12 cellular contexts compared by ENCODE assay signal in genomic region chr10:74598891-74599566, GRCh38.
A peak's percentile ranks its signal among the peaks of the same experiment; 100 is the strongest.
DNase-seq lines count a peak whose midpoint lies in the region; ATAC-seq, FAIRE-seq and TF ChIP-seq lines count a peak whose summit lies in the region.
"Had no signal": no experiment of that assay in that cellular context is flagged by ENCODE, and none has a peak within 500 bp of the region (broad histone marks: within the 10 kb centered on the region; RNA-seq: fewer than 3 reads in every experiment).

No MANE protein-coding gene starts in this region.

- DNase-seq in GM13977 (ENCODE audit: low spot score) (peak; percentile 19), GM12878 (ENCODE audit: low read depth, low spot score) (peak; percentile 78), omental fat pad (ENCODE audit: low spot score) (no peak), T-helper 2 cell (no peak)
- DNase-seq in CD4-positive, alpha-beta memory T cell: no peak
- no peak for DNase-seq in activated CD8-positive, alpha-beta memory T cell treated with anti-CD3 and anti-CD28 coated beads for 24 hours
- DNase-seq: Caco-2, colonic mucosa had no signal

- TF ChIP-seq POLR2A in GM12878 (IDR thresholded peaks at IDR 0.05; ENCODE audit: low read depth, low read length): no peak

- H3K36me3 ChIP-seq in GM12878 (ENCODE audit: control insufficient read depth in 2 of 2, insufficient read depth in 2 of 2, low read length in 1 of 2): peaks cover 0 to 10% of the 10 kb centered on the region in 2 experiments; a peak in 2 of 4 replicates
- H3K36me3 ChIP-seq in CD4-positive, alpha-beta memory T cell (ENCODE audit: insufficient read depth, low read length): no peaks in the 10 kb centered on the region
- H3K36me3 ChIP-seq: colonic mucosa had no signal

- no peaks in the 10 kb centered on the region for H3K79me2 ChIP-seq in GM12878 (ENCODE audit: control insufficient read depth, insufficient read depth, low read length)

- 98% methylated on average over 5 of the region's 5 CpGs for WGBS in GM12878 (ENCODE audit: insufficient coverage, insufficient replicate concordance, low lambda C conversion rate, missing lambda C conversion rate)

- SMC1A ChIA-PET in GM12878 (lab: Charles Lee; ENCODE audit: uncharacterized antibody, unreplicated experiment): interaction anchor here (0.6 to 7.1 kb wide), 21 partner anchors 8 to 499 kb away, joined by 3 to 114 read pairs (median 4); no protein-coding TSS in a partner anchor

- intact Hi-C loops in GM12878 (cut with micrococcal nuclease; ENCODE audit: unreplicated experiment): no loop called here
- intact Hi-C loops in CD4-positive, alpha-beta memory T cell (cut with micrococcal nuclease): no loop called here

- no peak overlapping the region for H3K4me3 Mint-ChIP-seq in CD4-positive, alpha-beta memory T cell
- H3K4me3 Mint-ChIP-seq: GM23338 had no signal

- H3K27ac Mint-ChIP-seq in CD4-positive, alpha-beta memory T cell: peak overlapping the region in 1 of 7 donors; percentile 25
- H3K27ac Mint-ChIP-seq: GM23338 had no signal

- H3K27me3 Mint-ChIP-seq in CD4-positive, alpha-beta memory T cell: no peaks in the 10 kb centered on the region

- CTCF ChIA-PET in GM12878 (lab: Yijun Ruan, JAX): interaction anchor here (0.9 to 2.0 kb wide), 4 partner anchors 10 to 139 kb away, joined by 3 to 17 read pairs (median 8); no protein-coding TSS in a partner anchor
- CTCF ChIA-PET in CD4-positive, alpha-beta memory T cell (lab: Charles Lee; ENCODE audit: partially characterized antibody): no interaction called here

- peak; percentile 75; a peak in 2 of 4 replicates for TF ChIP-seq EP300 in GM12878 (IDR thresholded peaks at IDR 0.05; ENCODE audit: borderline replicate concordance in 1 of 2, control insufficient read depth in 1 of 2, low read depth in 2 of 2, low read length in 2 of 2)

- no peak overlapping the region for H2AFZ ChIP-seq in GM12878 (ENCODE audit: control insufficient read depth, low read depth, low read length)
- H2AFZ ChIP-seq: GM23338 had no signal

- H3K27ac ChIP-seq in GM12878 (ENCODE audit: control insufficient read depth, insufficient read depth): peak overlapping the region; percentile 46
- no peak overlapping the region for H3K27ac ChIP-seq in CD4-positive, alpha-beta memory T cell (ENCODE audit: low read depth, low read length)
- H3K27ac ChIP-seq: colonic mucosa had no signal

- TF ChIP-seq RAD21 in GM12878 (IDR thresholded peaks at IDR 0.05; ENCODE audit: insufficient read depth, low read depth, low read length): no peak

- H3K4me1 ChIP-seq in GM12878 (ENCODE audit: control insufficient read depth, insufficient read depth, low read length): peaks cover 19% of the 10 kb centered on the region
- H3K4me1 ChIP-seq in CD4-positive, alpha-beta memory T cell (ENCODE audit: insufficient read depth, low read length): peaks cover 7% of the 10 kb centered on the region
- H3K4me1 ChIP-seq: Caco-2, colonic mucosa had no signal

- H3K4me3 ChIP-seq in GM12878: no peak overlapping the region
- H3K4me3 ChIP-seq in CD4-positive, alpha-beta memory T cell (ENCODE audit: low read length in 2 of 2): no peak overlapping the region
- H3K4me3 ChIP-seq: colonic mucosa, GM23338 had no signal

- TF ChIP-seq CTCF in GM13977 (IDR thresholded peaks at IDR 0.05; ENCODE audit: extremely low read depth, insufficient read depth, missing control alignments) (no peak), GM12878 (IDR thresholded peaks at IDR 0.05 in 2 of 3, conservative IDR thresholded peaks at IDR 0.05 in 1 of 3; ENCODE audit: control insufficient read depth in 2 of 3, extremely low read depth in 1 of 3, insufficient read depth in 1 of 3, low read depth in 3 of 3, low read length in 3 of 3) (no peak), omental fat pad (IDR thresholded peaks at IDR 0.05) (no peak)

- in situ Hi-C loops in GM13977 (cut with MboI; ENCODE audit: low pct_unique_long_range_greater_than_20kb, low sequenced_read_pairs, unreplicated experiment) (no loop called here), GM12878 (cut with MboI) (no loop called here)

- POLR2A ChIA-PET in GM12878 (lab: Charles Lee): interaction anchor here (0.6 to 3.9 kb wide), 5 partner anchors 9 to 83 kb away, joined by 3 to 24 read pairs (median 3); no protein-coding TSS in a partner anchor
- POLR2A ChIA-PET in CD4-positive, alpha-beta memory T cell (lab: Charles Lee; ENCODE audit: partially characterized antibody): interaction anchor here (1.3 kb wide), 1 partner anchor 13 kb away, joined by 4 read pairs; no protein-coding TSS in a partner anchor

- peak; percentile 91 for FAIRE-seq in GM12878 (lab: Jason Lieb, UNC)

- no peak overlapping the region for H3K9ac ChIP-seq in GM12878 (ENCODE audit: control insufficient read depth, insufficient read depth, low read length)

- peaks cover 7 to 14% (median 10%) of the 10 kb centered on the region in 4 donors for H3K4me1 Mint-ChIP-seq in CD4-positive, alpha-beta memory T cell
- H3K4me1 Mint-ChIP-seq: GM23338 had no signal

- peak; percentile 93 for ATAC-seq in HG02610 (IDR thresholded peaks at IDR 0.05; ENCODE audit: unreplicated experiment)
- peak; percentile 95 for ATAC-seq in GM12878
- peak; percentile 44 for ATAC-seq in omental fat pad (ENCODE audit: low FRiP score)
- ATAC-seq in esophagus mucosa: no peak
- ATAC-seq: GM23338, Panc1 had no signal

- H4K20me1 ChIP-seq in GM12878 (ENCODE audit: control insufficient read depth, insufficient read depth): no peaks in the 10 kb centered on the region

- H3K9me3 Mint-ChIP-seq in CD4-positive, alpha-beta memory T cell: peaks cover 0 to 5% (median 2%) of the 10 kb centered on the region in 8 donors

- RAD21 ChIA-PET in GM12878 (lab: Charles Lee; ENCODE audit: unreplicated experiment): interaction anchor here (0.8 to 2.9 kb wide), 13 partner anchors 9 to 378 kb away, joined by 3 to 29 read pairs (median 4); no protein-coding TSS in a partner anchor

- peak overlapping the region; percentile 21; the same call in 1 of the 2 replicates for H3K4me2 ChIP-seq in GM12878 (ENCODE audit: control insufficient read depth, insufficient read depth)
- H3K4me2 ChIP-seq: GM23338 had no signal

- peaks cover 13 to 35% of the 10 kb centered on the region in 2 donors for H3K36me3 Mint-ChIP-seq in CD4-positive, alpha-beta memory T cell

- H3K27me3 ChIP-seq in GM12878 (replicated peaks in 1 of 2; ENCODE audit: control insufficient read depth in 2 of 2, insufficient read depth in 2 of 2, low read length in 1 of 2): no peaks in the 10 kb centered on the region
- no peaks in the 10 kb centered on the region for H3K27me3 ChIP-seq in CD4-positive, alpha-beta memory T cell (ENCODE audit: insufficient read depth, low read length)
- H3K27me3 ChIP-seq: colonic mucosa had no signal

- H3K9me3 ChIP-seq in GM12878 (replicated peaks; ENCODE audit: control insufficient read depth, insufficient read depth, low read length): no peaks in the 10 kb centered on the region; the same call in none of the 3 replicates
- H3K9me3 ChIP-seq in CD4-positive, alpha-beta memory T cell (ENCODE audit: control insufficient read depth in 1 of 2, low read length in 2 of 2): no peaks in the 10 kb centered on the region
- H3K9me3 ChIP-seq: Caco-2, colonic mucosa had no signal

- BruUV-seq in GM12878 (replicated peaks; lab: Mats Ljungman, UMichigan): no TSS peak

TF ChIP-seq in GM12878, 131 proteins besides CTCF, POLR2A, EP300 and RAD21 (continues in another document):
- TF ChIP-seq PBX3 (IDR thresholded peaks at IDR 0.05; ENCODE audit: insufficient replicate concordance, low read depth, low read length) (no peak), ZSCAN29 (IDR thresholded peaks at IDR 0.05) (no peak), IKZF1 (conservative IDR thresholded peaks at IDR 0.05) (peak; percentile 87), NRF1 (conservative IDR thresholded peaks at IDR 0.05; ENCODE audit: low read depth, low read length) (no peak), ZZZ3 (IDR thresholded peaks at IDR 0.05; ENCODE audit: control insufficient read depth, insufficient read length, low read depth) (no peak), JUNB (IDR thresholded peaks at IDR 0.05) (peak; percentile 71), TCF7 (IDR thresholded peaks at IDR 0.05; ENCODE audit: borderline replicate concordance) (peak; percentile 34; the same call in 1 of the 2 replicates), REST (IDR thresholded peaks at IDR 0.05; ENCODE audit: low read depth, low read length) (no peak), POLR2AphosphoS2 (IDR thresholded peaks at IDR 0.05; ENCODE audit: low read depth, low read length) (no peak), CHD2 (IDR thresholded peaks at IDR 0.05; ENCODE audit: borderline replicate concordance, low read depth, low read length) (peak; percentile 28; the same call in 1 of the 2 replicates)

Comparison
In these comparisons a context has a peak if more than half of its experiments do, and no peak if none do; other contexts are left out.
1. DNase-seq: peak in GM13977 (single experiment) and GM12878 (single experiment); none in omental fat pad (single experiment), CD4-positive, alpha-beta memory T cell (0 of 5), activated CD8-positive, alpha-beta memory T cell treated with anti-CD3 and anti-CD28 coated beads for 24 hours (single experiment) and T-helper 2 cell (0 of 5).